In the genomic region with DNA sequence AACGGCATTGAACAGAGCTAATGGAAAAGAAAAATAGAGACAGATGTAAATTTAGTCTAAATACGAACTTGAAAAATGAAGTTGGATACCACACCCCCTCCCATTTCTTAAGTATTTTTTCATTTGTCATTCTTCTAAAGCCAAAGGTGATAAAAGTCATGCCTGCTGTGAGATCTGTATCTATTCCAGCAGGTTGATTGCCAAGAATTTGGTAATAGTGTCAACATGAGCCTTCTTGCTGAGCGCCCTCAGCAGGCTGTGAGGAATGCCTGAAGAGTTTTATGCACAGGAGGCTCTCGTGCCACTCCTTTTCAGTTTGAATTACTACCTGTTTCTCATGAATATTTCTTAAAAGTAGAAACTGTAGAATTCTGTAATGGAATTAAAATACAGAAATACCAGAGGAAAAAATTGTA, we compare ENCODE assay signal across 1 cellular context.
TF ChIP-seq lines count a peak whose summit lies in the region.

No MANE protein-coding gene starts in this region.

TF ChIP-seq in GM23338, 12 proteins besides CTCF, POLR2A, EP300 and RAD21 (continued from another document):
- TF ChIP-seq, protein P1, sequence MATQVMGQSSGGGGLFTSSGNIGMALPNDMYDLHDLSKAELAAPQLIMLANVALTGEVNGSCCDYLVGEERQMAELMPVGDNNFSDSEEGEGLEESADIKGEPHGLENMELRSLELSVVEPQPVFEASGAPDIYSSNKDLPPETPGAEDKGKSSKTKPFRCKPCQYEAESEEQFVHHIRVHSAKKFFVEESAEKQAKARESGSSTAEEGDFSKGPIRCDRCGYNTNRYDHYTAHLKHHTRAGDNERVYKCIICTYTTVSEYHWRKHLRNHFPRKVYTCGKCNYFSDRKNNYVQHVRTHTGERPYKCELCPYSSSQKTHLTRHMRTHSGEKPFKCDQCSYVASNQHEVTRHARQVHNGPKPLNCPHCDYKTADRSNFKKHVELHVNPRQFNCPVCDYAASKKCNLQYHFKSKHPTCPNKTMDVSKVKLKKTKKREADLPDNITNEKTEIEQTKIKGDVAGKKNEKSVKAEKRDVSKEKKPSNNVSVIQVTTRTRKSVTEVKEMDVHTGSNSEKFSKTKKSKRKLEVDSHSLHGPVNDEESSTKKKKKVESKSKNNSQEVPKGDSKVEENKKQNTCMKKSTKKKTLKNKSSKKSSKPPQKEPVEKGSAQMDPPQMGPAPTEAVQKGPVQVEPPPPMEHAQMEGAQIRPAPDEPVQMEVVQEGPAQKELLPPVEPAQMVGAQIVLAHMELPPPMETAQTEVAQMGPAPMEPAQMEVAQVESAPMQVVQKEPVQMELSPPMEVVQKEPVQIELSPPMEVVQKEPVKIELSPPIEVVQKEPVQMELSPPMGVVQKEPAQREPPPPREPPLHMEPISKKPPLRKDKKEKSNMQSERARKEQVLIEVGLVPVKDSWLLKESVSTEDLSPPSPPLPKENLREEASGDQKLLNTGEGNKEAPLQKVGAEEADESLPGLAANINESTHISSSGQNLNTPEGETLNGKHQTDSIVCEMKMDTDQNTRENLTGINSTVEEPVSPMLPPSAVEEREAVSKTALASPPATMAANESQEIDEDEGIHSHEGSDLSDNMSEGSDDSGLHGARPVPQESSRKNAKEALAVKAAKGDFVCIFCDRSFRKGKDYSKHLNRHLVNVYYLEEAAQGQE (IDR thresholded peaks at IDR 0.05; ENCODE audit: unreplicated experiment): no peak
- TF ChIP-seq, protein P2, sequence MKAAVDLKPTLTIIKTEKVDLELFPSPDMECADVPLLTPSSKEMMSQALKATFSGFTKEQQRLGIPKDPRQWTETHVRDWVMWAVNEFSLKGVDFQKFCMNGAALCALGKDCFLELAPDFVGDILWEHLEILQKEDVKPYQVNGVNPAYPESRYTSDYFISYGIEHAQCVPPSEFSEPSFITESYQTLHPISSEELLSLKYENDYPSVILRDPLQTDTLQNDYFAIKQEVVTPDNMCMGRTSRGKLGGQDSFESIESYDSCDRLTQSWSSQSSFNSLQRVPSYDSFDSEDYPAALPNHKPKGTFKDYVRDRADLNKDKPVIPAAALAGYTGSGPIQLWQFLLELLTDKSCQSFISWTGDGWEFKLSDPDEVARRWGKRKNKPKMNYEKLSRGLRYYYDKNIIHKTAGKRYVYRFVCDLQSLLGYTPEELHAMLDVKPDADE (IDR thresholded peaks at IDR 0.05): no peak
- TF ChIP-seq EZH2phosphoT487 (IDR thresholded peaks at IDR 0.05; ENCODE audit: unreplicated experiment): no peak
- no peak for TF ChIP-seq ZNF331 (CRISPR knock-in tag; IDR thresholded peaks at IDR 0.05; ENCODE audit: low read depth)
TF ChIP-seq in GM23338: peak in this region for 0.
